In the genomic region with DNA sequence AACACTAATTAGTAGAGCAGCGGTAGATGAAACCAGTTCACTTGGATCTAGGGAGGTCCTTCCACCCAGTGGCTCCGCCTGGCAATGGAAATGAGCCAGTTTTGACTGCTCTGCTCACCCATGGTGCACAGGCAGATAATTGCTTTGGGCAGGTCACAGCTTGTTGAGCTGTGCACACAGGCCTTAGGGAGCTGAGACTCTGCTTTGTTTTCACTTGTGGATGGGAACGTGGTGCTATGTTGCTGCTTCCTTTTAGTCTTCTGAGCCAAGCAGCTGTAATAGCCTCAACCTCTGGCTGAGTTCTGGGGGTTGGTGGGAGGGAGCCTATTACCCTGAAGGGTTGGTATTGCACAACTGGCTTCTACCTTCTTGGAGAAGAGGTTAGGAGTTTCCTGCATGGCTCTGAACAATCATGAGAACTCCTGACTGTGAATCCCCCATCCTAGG, we compare ENCODE assay signal across 13 cellular contexts.
DNase-seq lines count a peak whose midpoint lies in the region; ATAC-seq and TF ChIP-seq lines count a peak whose summit lies in the region.
"Had no signal": no experiment of that assay in that cellular context is flagged by ENCODE, and none has a peak within 500 bp of the region (broad histone marks: within the 10 kb centered on the region; RNA-seq: fewer than 3 reads in every experiment).

No MANE protein-coding gene starts in this region.

- H3K4me2 ChIP-seq in GM23338 = no peak overlapping the region

- peaks cover 21% of the 10 kb centered on the region; the same call in 1 of the 2 replicates for H3K9me2 ChIP-seq in GM23338 (ENCODE audit: insufficient read depth)

- H3K4me3 ChIP-seq in epithelial cell of esophagus (ENCODE audit: low read length) (no peak overlapping the region), esophagus muscularis mucosa (no peak overlapping the region), GM23338 (no peak overlapping the region)

- DNase-seq in NCI-H1048 (lab: John Stamatoyannopoulos, UW) (peak; percentile 93), NCI-H446 treated with DMSO at 0.1 percent for 48 hours (lab: John Stamatoyannopoulos, UW) (peak; percentile 94), epithelial cell of esophagus (ENCODE audit: low read depth) (peak; percentile 98), sciatic nerve (ENCODE audit: low spot score) (no peak), esophagus muscularis mucosa (ENCODE audit: extremely low spot score) (no peak), GM23338 (ENCODE audit: low spot score) (no peak)
- DNase-seq in stimulated activated naive CD4-positive, alpha-beta T cell (lab: John Stamatoyannopoulos, UW) = no peak
- DNase-seq: HCEC 1CT, midbrain, NCI-H226, small intestine, T-helper 1 cell had no signal

- H3K27me3 ChIP-seq in esophagus muscularis mucosa (no peaks in the 10 kb centered on the region), GM23338 (ENCODE audit: insufficient read depth) (no peaks in the 10 kb centered on the region)

- no peaks in the 10 kb centered on the region; the same call in 1 of the 2 replicates for H3K79me2 ChIP-seq in GM23338 (replicated peaks; ENCODE audit: insufficient read depth)

- ATAC-seq in sciatic nerve (peak; percentile 91), HG02973 (IDR thresholded peaks at IDR 0.05; ENCODE audit: unreplicated experiment) (no peak), GM23338 (no peak; the same call in 2 of the 3 replicates)

- no peak for TF ChIP-seq EP300 in esophagus muscularis mucosa (IDR thresholded peaks at IDR 0.05)

- no peak overlapping the region for H3K27ac ChIP-seq in esophagus muscularis mucosa (replicated peaks in 1 of 4)
- H3K27ac ChIP-seq in GM23338 (ENCODE audit: low read depth) = no peak overlapping the region

- peaks cover 16 to 33% (median 24%) of the 10 kb centered on the region in 4 donors for H3K4me1 ChIP-seq in esophagus muscularis mucosa
- H3K4me1 ChIP-seq in GM23338 (ENCODE audit: insufficient read depth) = peaks cover 37% of the 10 kb centered on the region

- H3K4me3 Mint-ChIP-seq in GM23338 = no peak overlapping the region

- no peak overlapping the region for H2AFZ ChIP-seq in GM23338

- intact Hi-C loops in sciatic nerve (cut with DNase I) = no loop called here
- intact Hi-C loops in esophagus muscularis mucosa (cut with DNase I) = no loop called here

- TF ChIP-seq CTCF in epithelial cell of esophagus (IDR thresholded peaks at IDR 0.05; ENCODE audit: insufficient read depth, low read depth, low read length, missing control alignments) = no peak
- no peak for TF ChIP-seq CTCF in esophagus muscularis mucosa (IDR thresholded peaks at IDR 0.05)
- no peak for TF ChIP-seq CTCF in GM23338 (conservative IDR thresholded peaks at IDR 0.05; ENCODE audit: low read depth in 2 of 2)

- no peak overlapping the region for H3K27ac Mint-ChIP-seq in GM23338

- H3K36me3 ChIP-seq in esophagus muscularis mucosa (no peaks in the 10 kb centered on the region), GM23338 (ENCODE audit: insufficient read depth) (no peaks in the 10 kb centered on the region)

- peaks cover 40% of the 10 kb centered on the region for H3K4me1 Mint-ChIP-seq in GM23338

- peaks cover 19% of the 10 kb centered on the region for H3K9me3 Mint-ChIP-seq in GM23338

- no peak for TF ChIP-seq POLR2A in esophagus muscularis mucosa (IDR thresholded peaks at IDR 0.05; ENCODE audit: low read depth)

- 74% methylated on average over 3 of the region's 3 CpGs for WGBS in esophagus muscularis mucosa

- no peaks in the 10 kb centered on the region for H3K9me3 ChIP-seq in esophagus muscularis mucosa

- H3K27me3 Mint-ChIP-seq in GM23338 (ENCODE audit: insufficient read depth, low read depth, poor library complexity) = peaks cover 15% of the 10 kb centered on the region

- H3K36me3 Mint-ChIP-seq in GM23338 (ENCODE audit: low read depth) = peaks cover 34% of the 10 kb centered on the region

- no peaks in the 10 kb centered on the region for H3F3A ChIP-seq in GM23338 (replicated peaks; ENCODE audit: low read depth)

- H4K20me1 ChIP-seq in GM23338 (replicated peaks; ENCODE audit: insufficient read depth) = no peaks in the 10 kb centered on the region

TF ChIP-seq in GM23338, 12 proteins besides CTCF, POLR2A, EP300 and RAD21 (continues in another document):
- TF ChIP-seq STAT1 (IDR thresholded peaks at IDR 0.05; ENCODE audit: unreplicated experiment) (no peak), NANOG (IDR thresholded peaks at IDR 0.05; ENCODE audit: borderline replicate concordance) (no peak), JUNB (IDR thresholded peaks at IDR 0.05; ENCODE audit: unreplicated experiment) (no peak), CREB1 (CRISPR knock-in tag; IDR thresholded peaks at IDR 0.05; ENCODE audit: low read depth) (no peak), ZNF331 (CRISPR knock-in tag; IDR thresholded peaks at IDR 0.05; ENCODE audit: low read depth) (no peak), ZNF114 (CRISPR knock-in tag; IDR thresholded peaks at IDR 0.05) (no peak)
- TF ChIP-seq, protein P1, sequence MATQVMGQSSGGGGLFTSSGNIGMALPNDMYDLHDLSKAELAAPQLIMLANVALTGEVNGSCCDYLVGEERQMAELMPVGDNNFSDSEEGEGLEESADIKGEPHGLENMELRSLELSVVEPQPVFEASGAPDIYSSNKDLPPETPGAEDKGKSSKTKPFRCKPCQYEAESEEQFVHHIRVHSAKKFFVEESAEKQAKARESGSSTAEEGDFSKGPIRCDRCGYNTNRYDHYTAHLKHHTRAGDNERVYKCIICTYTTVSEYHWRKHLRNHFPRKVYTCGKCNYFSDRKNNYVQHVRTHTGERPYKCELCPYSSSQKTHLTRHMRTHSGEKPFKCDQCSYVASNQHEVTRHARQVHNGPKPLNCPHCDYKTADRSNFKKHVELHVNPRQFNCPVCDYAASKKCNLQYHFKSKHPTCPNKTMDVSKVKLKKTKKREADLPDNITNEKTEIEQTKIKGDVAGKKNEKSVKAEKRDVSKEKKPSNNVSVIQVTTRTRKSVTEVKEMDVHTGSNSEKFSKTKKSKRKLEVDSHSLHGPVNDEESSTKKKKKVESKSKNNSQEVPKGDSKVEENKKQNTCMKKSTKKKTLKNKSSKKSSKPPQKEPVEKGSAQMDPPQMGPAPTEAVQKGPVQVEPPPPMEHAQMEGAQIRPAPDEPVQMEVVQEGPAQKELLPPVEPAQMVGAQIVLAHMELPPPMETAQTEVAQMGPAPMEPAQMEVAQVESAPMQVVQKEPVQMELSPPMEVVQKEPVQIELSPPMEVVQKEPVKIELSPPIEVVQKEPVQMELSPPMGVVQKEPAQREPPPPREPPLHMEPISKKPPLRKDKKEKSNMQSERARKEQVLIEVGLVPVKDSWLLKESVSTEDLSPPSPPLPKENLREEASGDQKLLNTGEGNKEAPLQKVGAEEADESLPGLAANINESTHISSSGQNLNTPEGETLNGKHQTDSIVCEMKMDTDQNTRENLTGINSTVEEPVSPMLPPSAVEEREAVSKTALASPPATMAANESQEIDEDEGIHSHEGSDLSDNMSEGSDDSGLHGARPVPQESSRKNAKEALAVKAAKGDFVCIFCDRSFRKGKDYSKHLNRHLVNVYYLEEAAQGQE (IDR thresholded peaks at IDR 0.05; ENCODE audit: unreplicated experiment) = no peak
- TF ChIP-seq, protein P2, sequence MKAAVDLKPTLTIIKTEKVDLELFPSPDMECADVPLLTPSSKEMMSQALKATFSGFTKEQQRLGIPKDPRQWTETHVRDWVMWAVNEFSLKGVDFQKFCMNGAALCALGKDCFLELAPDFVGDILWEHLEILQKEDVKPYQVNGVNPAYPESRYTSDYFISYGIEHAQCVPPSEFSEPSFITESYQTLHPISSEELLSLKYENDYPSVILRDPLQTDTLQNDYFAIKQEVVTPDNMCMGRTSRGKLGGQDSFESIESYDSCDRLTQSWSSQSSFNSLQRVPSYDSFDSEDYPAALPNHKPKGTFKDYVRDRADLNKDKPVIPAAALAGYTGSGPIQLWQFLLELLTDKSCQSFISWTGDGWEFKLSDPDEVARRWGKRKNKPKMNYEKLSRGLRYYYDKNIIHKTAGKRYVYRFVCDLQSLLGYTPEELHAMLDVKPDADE (IDR thresholded peaks at IDR 0.05) = no peak

Comparison
In these comparisons a context has a peak if more than half of its experiments do, and no peak if none do; other contexts are left out.
1. DNase-seq: peak in NCI-H1048 (single experiment), NCI-H446 treated with DMSO at 0.1 percent for 48 hours (single experiment) and epithelial cell of esophagus (single experiment); none in sciatic nerve (single experiment), stimulated activated naive CD4-positive, alpha-beta T cell (0 of 6), esophagus muscularis mucosa (single experiment) and GM23338 (single experiment).